Comparison of ENCODE assay signal across 29 cellular contexts in the genomic region with DNA sequence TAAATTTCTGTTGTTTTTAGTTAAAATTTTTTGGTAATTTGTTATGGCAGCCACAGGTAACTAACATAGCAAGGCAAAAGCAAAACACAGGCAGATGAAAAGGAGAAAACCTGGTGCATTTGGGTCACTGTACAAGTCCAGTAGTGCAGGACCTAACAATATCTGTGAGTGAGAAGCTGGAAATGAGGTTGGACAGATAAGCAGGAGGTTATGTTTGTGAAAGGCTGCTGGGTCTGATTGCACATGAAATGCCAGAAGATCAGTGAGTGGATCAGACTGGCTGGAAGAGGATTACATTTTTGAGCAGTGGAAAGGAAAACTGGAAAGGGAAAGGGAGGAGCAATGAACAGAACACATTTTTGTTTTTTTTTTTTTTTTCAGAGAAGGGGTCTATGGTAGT.
"Had no signal": no experiment of that assay in that cellular context is flagged by ENCODE, and none has a peak within 500 bp of the region (broad histone marks: within the 10 kb centered on the region; RNA-seq: fewer than 3 reads in every experiment).

No MANE protein-coding gene starts in this region.

- H3K36me3 ChIP-seq: ascending aorta, breast epithelium, cardiac muscle cell, colonic mucosa, esophagus squamous epithelium, gastroesophageal sphincter had no signal

- DNase-seq: activated CD4-positive, alpha-beta memory T cell treated with anti-CD3 and anti-CD28 coated beads for 36 hours; activated CD4-positive, alpha-beta T cell treated with anti-CD3 and anti-CD28 coated beads for 36 hours; activated CD4-positive, alpha-beta T cell treated with anti-CD3 and anti-CD28 coated beads, Interleukin-2, amount 10 ng/mL, durations not matched to agents 24 days and 14 days; activated CD4-positive, CD25-positive, alpha-beta regulatory T cell; activated CD4-positive, CD25-positive, alpha-beta regulatory T cell treated with anti-CD3 and anti-CD28 coated beads, Interleukin-2, amount 50 U/mL, for 72 hours; activated CD8-positive, alpha-beta memory T cell treated with anti-CD3 and anti-CD28 coated beads, Interleukin-2, amount 10 ng/mL, durations not matched to agents 7 days and 5 days; activated CD8-positive, alpha-beta memory T cell treated with anti-CD3 and anti-CD28 coated beads, Interleukin-2, amount 50 U/mL, for 4 hours; activated CD8-positive, alpha-beta T cell treated with anti-CD3 and anti-CD28 coated beads, Interleukin-2, amount 10 ng/mL, durations not matched to agents 7 days and 5 days; activated gamma-delta T cell; activated naive CD4-positive, alpha-beta T cell; activated naive CD4-positive, alpha-beta T cell treated with anti-CD3 and anti-CD28 coated beads, Interleukin-2, amount 10 ng/mL, durations not matched to agents 7 days and 5 days; activated naive CD8-positive, alpha-beta T cell treated with anti-CD3 and anti-CD28 coated beads, Interleukin-2, amount 10 ng/mL, durations not matched to agents 7 days and 5 days; activated T-cell treated with anti-CD3 and anti-CD28 coated beads, Interleukin-2, amount 50 U/mL, for 1 hour; activated T-cell treated with anti-CD3 and anti-CD28 coated beads, Interleukin-2, amount 50 U/mL, for 48 hours; central memory CD4-positive, alpha-beta T cell; cerebellar nuclear complex; colonic mucosa; dorsolateral prefrontal cortex; effector memory CD4-positive, alpha-beta T cell; endodermal cell; esophagus squamous epithelium; foreskin melanocyte; T-helper 2 cell had no signal

- H3K27me3 ChIP-seq: ascending aorta, breast epithelium, cardiac muscle cell, colonic mucosa, dorsolateral prefrontal cortex, esophagus squamous epithelium, gastroesophageal sphincter had no signal

- H3K9me3 ChIP-seq: ascending aorta, breast epithelium, colonic mucosa, esophagus squamous epithelium had no signal

- H3K27ac ChIP-seq: ascending aorta, breast epithelium, cardiac muscle cell, colonic mucosa, dorsolateral prefrontal cortex, epithelial cell of prostate, esophagus squamous epithelium, gastroesophageal sphincter had no signal

- H3K4me1 ChIP-seq: ascending aorta, breast epithelium, colonic mucosa, esophagus squamous epithelium, gastroesophageal sphincter had no signal

- ATAC-seq: activated CD4-positive, alpha-beta T cell treated with anti-CD3 and anti-CD28 coated beads for 36 hours; activated CD8-positive, alpha-beta memory T cell treated with anti-CD3 and anti-CD28 coated beads, Interleukin-2, amount 10 ng/mL, durations not matched to agents 7 days and 5 days; activated CD8-positive, alpha-beta T cell treated with anti-CD3 and anti-CD28 coated beads, Interleukin-2, amount 10 ng/mL, durations not matched to agents 7 days and 5 days; activated naive CD4-positive, alpha-beta T cell treated with anti-CD3 and anti-CD28 coated beads, Interleukin-2, amount 50 U/mL, for 72 hours; gastroesophageal sphincter had no signal

- H3K4me3 ChIP-seq: ascending aorta, breast epithelium, cardiac muscle cell, colonic mucosa, dorsolateral prefrontal cortex, esophagus squamous epithelium, gastroesophageal sphincter had no signal
